ENCODE assay signal across 1 cellular context in the genomic region with DNA sequence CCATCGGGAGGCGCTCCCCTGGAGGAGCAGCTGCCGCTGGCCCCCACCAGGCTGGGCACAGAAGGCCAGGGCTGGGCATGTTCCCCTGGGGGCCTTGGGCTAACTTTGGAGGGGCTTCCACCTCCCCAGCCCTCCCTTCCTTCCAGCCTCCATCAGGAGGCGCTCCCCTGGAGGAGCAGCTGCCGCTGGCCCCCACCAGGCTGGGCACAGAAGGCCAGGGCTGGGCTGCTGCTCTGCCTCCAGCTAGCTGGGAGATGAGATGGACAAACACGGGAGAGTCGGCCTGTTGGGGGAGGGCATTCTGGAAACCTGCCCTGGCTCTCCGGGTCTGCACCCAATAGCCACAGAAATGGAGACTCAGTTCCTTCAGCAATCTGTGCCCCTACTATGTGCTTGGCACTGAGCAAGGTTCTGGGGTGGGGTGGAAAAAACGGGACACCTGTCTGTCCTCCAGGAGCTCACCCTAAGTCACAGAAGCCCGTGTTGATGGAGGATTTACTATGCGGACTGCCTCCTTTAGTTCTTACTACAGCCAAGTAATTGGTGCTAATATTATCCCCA.
TF ChIP-seq lines count a peak whose summit lies in the region.

No MANE protein-coding gene starts in this region.

TF ChIP-seq in GM12878, 131 proteins besides CTCF, POLR2A, EP300 and RAD21:
- TF ChIP-seq DPF2 (IDR thresholded peaks at IDR 0.05) (0 out of 2 replicates have a peak, but pooled peaks have one; percentile 30), PBX3 (IDR thresholded peaks at IDR 0.05; ENCODE audit: insufficient replicate concordance, low read depth, low read length) (no peak)
- TF ChIP-seq, protein P1, sequence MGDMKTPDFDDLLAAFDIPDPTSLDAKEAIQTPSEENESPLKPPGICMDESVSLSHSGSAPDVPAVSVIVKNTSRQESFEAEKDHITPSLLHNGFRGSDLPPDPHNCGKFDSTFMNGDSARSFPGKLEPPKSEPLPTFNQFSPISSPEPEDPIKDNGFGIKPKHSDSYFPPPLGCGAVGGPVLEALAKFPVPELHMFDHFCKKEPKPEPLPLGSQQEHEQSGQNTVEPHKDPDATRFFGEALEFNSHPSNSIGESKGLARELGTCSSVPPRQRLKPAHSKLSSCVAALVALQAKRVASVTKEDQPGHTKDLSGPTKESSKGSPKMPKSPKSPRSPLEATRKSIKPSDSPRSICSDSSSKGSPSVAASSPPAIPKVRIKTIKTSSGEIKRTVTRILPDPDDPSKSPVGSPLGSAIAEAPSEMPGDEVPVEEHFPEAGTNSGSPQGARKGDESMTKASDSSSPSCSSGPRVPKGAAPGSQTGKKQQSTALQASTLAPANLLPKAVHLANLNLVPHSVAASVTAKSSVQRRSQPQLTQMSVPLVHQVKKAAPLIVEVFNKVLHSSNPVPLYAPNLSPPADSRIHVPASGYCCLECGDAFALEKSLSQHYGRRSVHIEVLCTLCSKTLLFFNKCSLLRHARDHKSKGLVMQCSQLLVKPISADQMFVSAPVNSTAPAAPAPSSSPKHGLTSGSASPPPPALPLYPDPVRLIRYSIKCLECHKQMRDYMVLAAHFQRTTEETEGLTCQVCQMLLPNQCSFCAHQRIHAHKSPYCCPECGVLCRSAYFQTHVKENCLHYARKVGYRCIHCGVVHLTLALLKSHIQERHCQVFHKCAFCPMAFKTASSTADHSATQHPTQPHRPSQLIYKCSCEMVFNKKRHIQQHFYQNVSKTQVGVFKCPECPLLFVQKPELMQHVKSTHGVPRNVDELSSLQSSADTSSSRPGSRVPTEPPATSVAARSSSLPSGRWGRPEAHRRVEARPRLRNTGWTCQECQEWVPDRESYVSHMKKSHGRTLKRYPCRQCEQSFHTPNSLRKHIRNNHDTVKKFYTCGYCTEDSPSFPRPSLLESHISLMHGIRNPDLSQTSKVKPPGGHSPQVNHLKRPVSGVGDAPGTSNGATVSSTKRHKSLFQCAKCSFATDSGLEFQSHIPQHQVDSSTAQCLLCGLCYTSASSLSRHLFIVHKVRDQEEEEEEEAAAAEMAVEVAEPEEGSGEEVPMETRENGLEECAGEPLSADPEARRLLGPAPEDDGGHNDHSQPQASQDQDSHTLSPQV (IDR thresholded peaks at IDR 0.05): no peak
